In the genomic region with DNA sequence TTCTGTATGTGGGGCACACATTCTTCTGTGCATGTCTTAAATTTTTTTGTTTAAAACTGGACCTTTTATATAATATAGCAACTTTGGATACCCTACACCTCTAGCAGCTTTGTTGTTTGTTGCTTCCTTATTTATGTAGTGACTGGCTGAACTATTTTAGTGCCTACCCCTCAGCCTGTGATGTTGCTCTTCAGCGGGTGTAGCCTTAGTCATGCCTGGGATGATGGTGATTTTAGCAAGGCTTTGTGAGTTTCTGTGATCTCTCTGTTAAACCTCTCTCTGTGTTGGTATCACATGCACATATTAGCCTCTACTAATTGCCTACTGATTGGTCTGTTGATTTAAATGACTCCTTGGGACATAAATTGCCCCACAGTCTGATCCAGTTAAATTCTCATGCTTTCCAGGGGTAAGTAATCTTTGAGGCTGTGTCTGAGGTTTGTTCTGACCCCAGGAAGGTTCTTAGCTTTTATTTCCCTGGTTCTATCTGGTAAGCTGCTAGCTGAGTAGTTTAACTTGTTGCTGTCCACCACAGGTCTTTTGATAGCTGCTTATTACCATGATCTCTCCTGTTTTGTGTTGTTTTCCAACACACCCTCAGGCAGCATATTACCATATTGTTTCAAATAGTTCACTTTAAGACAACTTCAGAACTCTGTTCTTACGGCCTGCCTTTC, we compare ENCODE assay signal across 15 cellular contexts. TPM values are rescaled to one million over a fixed set of nuclear protein-coding genes. Genes with fewer than 3 reads are reported as not detected.
DNase-seq lines count a peak whose midpoint lies in the region; ATAC-seq and TF ChIP-seq lines count a peak whose summit lies in the region.
"Had no signal": no experiment of that assay in that cellular context is flagged by ENCODE, and none has a peak within 500 bp of the region (broad histone marks: within the 10 kb centered on the region; RNA-seq: fewer than 3 reads in every experiment).

No MANE protein-coding gene starts in this region.

- H3K4me3 ChIP-seq in PC-3 (ENCODE audit: low read length), result no peak overlapping the region
- H3K4me3 ChIP-seq in iPS-18a (ENCODE audit: low read length), result peak overlapping the region; percentile 43
- H3K4me3 ChIP-seq in smooth muscle cell, result no peak overlapping the region
- H3K4me3 ChIP-seq: left lung, uterus had no signal

- no peaks in the 10 kb centered on the region for H3F3A ChIP-seq in PC-3 (ENCODE audit: low read length, unreplicated experiment)
- peaks cover 3% of the 10 kb centered on the region for H3F3A ChIP-seq in smooth muscle cell (ENCODE audit: low read depth)

- intact Hi-C loops in PC-3 (cut with micrococcal nuclease), result no loop called here

- no peaks in the 10 kb centered on the region for H3K9me2 ChIP-seq in PC-3 (replicated peaks; ENCODE audit: low read length)

- H4K20me1 ChIP-seq in PC-3 (ENCODE audit: low read length), result peaks cover 55% of the 10 kb centered on the region
- peaks cover 100% of the 10 kb centered on the region for H4K20me1 ChIP-seq in smooth muscle cell (ENCODE audit: low read depth)

- H3K9ac ChIP-seq in PC-3 (ENCODE audit: low read length), result no peak overlapping the region
- H3K9ac ChIP-seq in iPS-18a (ENCODE audit: low read length), result peak overlapping the region; percentile 1
- no peak overlapping the region for H3K9ac ChIP-seq in smooth muscle cell (ENCODE audit: low read depth)

- H3K27ac ChIP-seq in PC-3 (ENCODE audit: low read length) (no peak overlapping the region), iPS-18a (ENCODE audit: low read length) (peak overlapping the region; percentile 32), smooth muscle cell (ENCODE audit: low read depth) (peak overlapping the region; percentile 53)
- H3K27ac ChIP-seq: left lung, uterus had no signal

- peaks cover 8% of the 10 kb centered on the region for H3K36me3 Mint-ChIP-seq in activated T-cell treated with anti-CD3 and anti-CD28 coated beads, Interleukin-2, amount 50 U/mL, for 4 hours (ENCODE audit: insufficient read depth)

- H3K79me2 ChIP-seq in PC-3 (ENCODE audit: low read length) (peaks cover 100% of the 10 kb centered on the region), smooth muscle cell (ENCODE audit: low read depth) (peaks cover 99% of the 10 kb centered on the region)

- H3K27me3 ChIP-seq in PC-3 (ENCODE audit: low read length) (no peaks in the 10 kb centered on the region), iPS-18a (ENCODE audit: control insufficient read depth, insufficient read depth, low read length) (no peaks in the 10 kb centered on the region), smooth muscle cell (ENCODE audit: low read depth) (no peaks in the 10 kb centered on the region)
- H3K27me3 ChIP-seq: uterus had no signal

- peaks cover 67% of the 10 kb centered on the region for H3K4me1 Mint-ChIP-seq in activated T-cell treated with anti-CD3 and anti-CD28 coated beads, Interleukin-2, amount 50 U/mL, for 4 hours (ENCODE audit: low read depth)

- POLR2A ChIA-PET in PC-3 (lab: Charles Lee; ENCODE audit: unreplicated experiment), result no interaction called here

- H3K36me3 ChIP-seq in PC-3 (ENCODE audit: low read depth, low read length) (no peaks in the 10 kb centered on the region), iPS-18a (ENCODE audit: control insufficient read depth, low read depth, low read length) (no peaks in the 10 kb centered on the region), smooth muscle cell (ENCODE audit: low read depth) (no peaks in the 10 kb centered on the region)
- H3K36me3 ChIP-seq: left lung, uterus had no signal

- CTCF ChIA-PET in PC-3 (lab: Charles Lee), result no interaction called here

- H2AFZ ChIP-seq in PC-3 (ENCODE audit: low read length), result no peak overlapping the region
- no peak overlapping the region for H2AFZ ChIP-seq in smooth muscle cell (ENCODE audit: low read depth)

- H3K9me3 Mint-ChIP-seq in activated T-cell treated with anti-CD3 and anti-CD28 coated beads, Interleukin-2, amount 50 U/mL, for 4 hours, result no peaks in the 10 kb centered on the region

- no peak for DNase-seq in activated T-cell treated with anti-CD3 and anti-CD28 coated beads, Interleukin-2, amount 50 U/mL, for 4 hours
- no peak for DNase-seq in activated T-cell treated with anti-CD3 and anti-CD28 coated beads, Interleukin-2, amount 50 U/mL, for 1 hour
- no peak for DNase-seq in PC-3
- DNase-seq in smooth muscle cell (lab: John Stamatoyannopoulos, UW; ENCODE audit: unreplicated experiment), result no peak
- no peak for DNase-seq in kidney tubule cell (ENCODE audit: low spot score)
- DNase-seq in activated CD8-positive, alpha-beta memory T cell treated with anti-CD3 and anti-CD28 coated beads, Interleukin-2, amount 50 U/mL, for 4 hours, result no peak
- DNase-seq: amniotic stem cell; DMS79 treated with DMSO at 0.1 percent for 48 hours; left lung; NCI-H446 treated with DMSO at 0.1 percent for 48 hours; stimulated activated CD8-positive, alpha-beta memory T cell treated with anti-CD3 and anti-CD28 coated beads, Interleukin-4, amount 100 ng/mL, for 48 hours; T-helper 2 cell; uterus had no signal

- BruUV-seq in PC-3 (replicated peaks; lab: Mats Ljungman, UMichigan), result no TSS peak

- no peak overlapping the region for H3K4me2 ChIP-seq in PC-3 (ENCODE audit: low read length)
- peak overlapping the region; percentile 24 for H3K4me2 ChIP-seq in smooth muscle cell

- H3K9me3 ChIP-seq in PC-3 (ENCODE audit: low read length) (no peaks in the 10 kb centered on the region), iPS-18a (ENCODE audit: control insufficient read depth, low read depth, low read length) (no peaks in the 10 kb centered on the region), smooth muscle cell (replicated peaks; ENCODE audit: low read depth) (no peaks in the 10 kb centered on the region)
- H3K9me3 ChIP-seq: left lung, uterus had no signal

- H3K4me1 ChIP-seq in PC-3 (ENCODE audit: insufficient read depth, low read length), result no peaks in the 10 kb centered on the region
- H3K4me1 ChIP-seq in iPS-18a (ENCODE audit: control insufficient read depth, low read depth, low read length), result peaks cover 51% of the 10 kb centered on the region
- H3K4me1 ChIP-seq in smooth muscle cell (ENCODE audit: low read depth), result peaks cover 31% of the 10 kb centered on the region

- peak overlapping the region; percentile 8 for H3K4me3 Mint-ChIP-seq in activated T-cell treated with anti-CD3 and anti-CD28 coated beads, Interleukin-2, amount 50 U/mL, for 4 hours

- peak in 1 of 2 donors; percentile 62 for ATAC-seq in activated T-cell treated with anti-CD3 and anti-CD28 coated beads, Interleukin-2, amount 50 U/mL, for 4 hours
- ATAC-seq in PC-3, result peak; percentile 15; the same call in 1 of the 2 replicates
- no peak for ATAC-seq in HG02840 (IDR thresholded peaks at IDR 0.05; ENCODE audit: low FRiP score, unreplicated experiment)
- ATAC-seq: left lung had no signal

- 49% methylated on average over 2 of the region's 2 CpGs for WGBS in smooth muscle cell (ENCODE audit: low lambda C conversion rate)

- TF ChIP-seq CTCF in PC-3 (conservative IDR thresholded peaks at IDR 0.05; ENCODE audit: low read depth, low read length), result no peak
- no peak for TF ChIP-seq CTCF in smooth muscle cell (IDR thresholded peaks at IDR 0.05; ENCODE audit: borderline replicate concordance, insufficient read depth, poor library complexity, severe bottlenecking)

- H3K27me3 Mint-ChIP-seq in activated T-cell treated with anti-CD3 and anti-CD28 coated beads, Interleukin-2, amount 50 U/mL, for 4 hours (ENCODE audit: low read depth), result no peaks in the 10 kb centered on the region

RNA-seq across cellular contexts. Expression of gene USP9X, which starts 22.9 kb away (rescaled TPM):
- total RNA-seq in activated T-cell treated with anti-CD3 and anti-CD28 coated beads, Interleukin-2, amount 50 U/mL, for 4 hours, result 10 to 100 TPM; 33.9 to 35.9 (median 34.1) TPM
- total RNA-seq in PC-3 (2014; rRNA removed) (63.5 and 81.4 TPM in 2 replicates), smooth muscle cell (98.0 and 108 TPM in 2 replicates)
- polyA plus RNA-seq in smooth muscle cell, result 26.0 and 26.4 TPM in 2 replicates
